Comparison of ENCODE assay signal across 28 cellular contexts in genomic region chr5:67050635-67051034, GRCh38.
A peak's percentile ranks its signal among the peaks of the same experiment; 100 is the strongest.
DNase-seq lines count a peak whose midpoint lies in the region; ATAC-seq and TF ChIP-seq lines count a peak whose summit lies in the region.
"Had no signal": no experiment of that assay in that cellular context is flagged by ENCODE, and none has a peak within 500 bp of the region (broad histone marks: within the 10 kb centered on the region; RNA-seq: fewer than 3 reads in every experiment).

No MANE protein-coding gene starts in this region.

- TF ChIP-seq POLR2A in heart left ventricle (IDR thresholded peaks at IDR 0.05): no peak
- no peak for TF ChIP-seq POLR2A in upper lobe of left lung (IDR thresholded peaks at IDR 0.05)

- H3K36me3 ChIP-seq in heart left ventricle: peaks cover 0 to 17% (median 6%) of the 10 kb centered on the region in 9 donors
- H3K36me3 ChIP-seq in mucosa of rectum (ENCODE audit: control insufficient read depth in 2 of 2, insufficient read depth in 2 of 2, low read length in 2 of 2): no peaks in the 10 kb centered on the region
- no peaks in the 10 kb centered on the region for H3K36me3 ChIP-seq in upper lobe of left lung
- H3K36me3 ChIP-seq: breast epithelium, left lung, uterus had no signal

- H3K9me3 ChIP-seq in heart left ventricle (no peaks in the 10 kb centered on the region), mucosa of rectum (ENCODE audit: control insufficient read depth in 2 of 2, low read length in 2 of 2) (no peaks in the 10 kb centered on the region), upper lobe of left lung (no peaks in the 10 kb centered on the region)
- H3K9me3 ChIP-seq: breast epithelium, left lung, uterus had no signal

- H3K4me1 ChIP-seq in heart left ventricle (peaks cover 9 to 62% (median 38%) of the 10 kb centered on the region in 12 donors), mucosa of rectum (ENCODE audit: control insufficient read depth in 2 of 2, insufficient read depth in 2 of 2, low read length in 2 of 2) (peaks cover 17 to 22% of the 10 kb centered on the region in 2 donors), upper lobe of left lung (peaks cover 21 to 42% (median 34%) of the 10 kb centered on the region in 4 donors)
- H3K4me1 ChIP-seq: breast epithelium, uterus had no signal

- WGBS in heart left ventricle, 4 donors: 51 to 65% (median 60%) methylated on average over 3 of the region's 3 CpGs
- WGBS in upper lobe of left lung, 2 donors: 62 to 64% methylated on average over 3 of the region's 3 CpGs

- peak overlapping the region; percentile 17 to 33 for H3K9ac ChIP-seq in mucosa of rectum (ENCODE audit: low read depth in 1 of 2, low read length in 2 of 2)

- ATAC-seq in heart left ventricle (peak; percentile 4 to 48 (median 37)), Right ventricle myocardium inferior (no peak), upper lobe of left lung (ENCODE audit: low FRiP score in 2 of 2) (no peak), HG03108 (IDR thresholded peaks at IDR 0.05; ENCODE audit: unreplicated experiment) (no peak), HG02840 (IDR thresholded peaks at IDR 0.05; ENCODE audit: low FRiP score, unreplicated experiment) (no peak)
- ATAC-seq: CD8-positive, alpha-beta T cell; K562; naive thymus-derived CD4-positive, alpha-beta T cell; Panc1 had no signal

- intact Hi-C loops in heart left ventricle (cut with DNase I) (loop anchor here in 2 of 10 donors (5.0 kb wide), 1 partner anchor 38 kb away; no protein-coding TSS in a partner anchor), Right ventricle myocardium inferior (cut with DNase I) (no loop called here)

- no peak for TF ChIP-seq EP300 in upper lobe of left lung (IDR thresholded peaks at IDR 0.05)

- H3K4me3 ChIP-seq in heart left ventricle: no peak overlapping the region
- H3K4me3 ChIP-seq in mucosa of rectum (ENCODE audit: low read length in 2 of 2): peak overlapping the region; percentile 41 to 46
- H3K4me3 ChIP-seq in upper lobe of left lung: no peak overlapping the region
- H3K4me3 ChIP-seq: breast epithelium, K562, left lung, skin epidermis, uterus had no signal

- no peak for DNase-seq in heart left ventricle
- no peak for DNase-seq in Right ventricle myocardium inferior (ENCODE audit: missing footprints)
- peak; percentile 39 for DNase-seq in amniotic epithelial cell (ENCODE audit: low read depth)
- DNase-seq in upper lobe of left lung: no peak
- no peak for DNase-seq in GM10266 (ENCODE audit: extremely low spot score)
- DNase-seq: activated naive CD4-positive, alpha-beta T cell treated with anti-CD3 and anti-CD28 coated beads, Interleukin-2, amount 50 U/mL, for 16 hours; AML-193; amygdala; CD8-positive, alpha-beta T cell; DMS 273 treated with DMSO at 0.1 percent for 48 hours; effector memory CD4-positive, alpha-beta T cell; GOT3; left lung; naive thymus-derived CD4-positive, alpha-beta T cell; NCI-H2081 treated with DMSO at 0.1 percent for 48 hours; NCI-H226; occipital lobe; stimulated activated CD4-positive, alpha-beta T cell treated with anti-CD3 and anti-CD28 coated beads, Interleukin-2, amount 100 ng/mL, for 24 hours; SW 1271; T1000; uterus had no signal

- H3K27me3 ChIP-seq in heart left ventricle: no peaks in the 10 kb centered on the region
- H3K27me3 ChIP-seq in mucosa of rectum (ENCODE audit: control insufficient read depth in 2 of 2, insufficient read depth in 2 of 2, low read length in 2 of 2): no peaks in the 10 kb centered on the region
- H3K27me3 ChIP-seq in upper lobe of left lung: no peaks in the 10 kb centered on the region
- H3K27me3 ChIP-seq: breast epithelium, left lung, uterus had no signal

- peak overlapping the region in 10 of 12 donors; percentile 3 to 65 (median 46) for H3K27ac ChIP-seq in heart left ventricle
- H3K27ac ChIP-seq in mucosa of rectum (ENCODE audit: low read depth in 2 of 2, low read length in 2 of 2): peak overlapping the region; percentile 78 to 80
- H3K27ac ChIP-seq in upper lobe of left lung: peak overlapping the region; percentile 24 to 49 (median 34)
- H3K27ac ChIP-seq: breast epithelium, uterus had no signal

- TF ChIP-seq CTCF in heart left ventricle (IDR thresholded peaks at IDR 0.05): no peak
- TF ChIP-seq CTCF in upper lobe of left lung (IDR thresholded peaks at IDR 0.05): no peak
- TF ChIP-seq CTCF in GM10266 (IDR thresholded peaks at IDR 0.05; ENCODE audit: control insufficient read depth, insufficient read depth, low read depth, missing control alignments): no peak

Comparison
In these comparisons a context has a peak if more than half of its experiments do, and no peak if none do; other contexts are left out.
1. ATAC-seq: peak in heart left ventricle (4 of 4); none in Right ventricle myocardium inferior (single experiment), upper lobe of left lung (0 of 2), HG03108 (single experiment) and HG02840 (single experiment).
2. H3K4me3 ChIP-seq: peak in mucosa of rectum (2 of 2); none in heart left ventricle (0 of 12) and upper lobe of left lung (0 of 4).
3. Peak in every context shown above with its lines, with median percentiles within 50 percentile points of each other: H3K27ac ChIP-seq.